Comparison of ENCODE assay signal across 7 cellular contexts in genomic region chr11:26783997-26784396, GRCh38.
"Had no signal": no experiment of that assay in that cellular context is flagged by ENCODE, and none has a peak within 500 bp of the region (broad histone marks: within the 10 kb centered on the region; RNA-seq: fewer than 3 reads in every experiment).

No MANE protein-coding gene starts in this region.

- DNase-seq: GM23248, GOT3, H7, IMR-90, KG1 had no signal

- H3K36me3 ChIP-seq: HAP-1 had no signal

- H3K4me1 ChIP-seq: HAP-1 had no signal

- H3K4me3 ChIP-seq: GM23248, HAP-1, K562 had no signal

- H3K9ac ChIP-seq: GM23248 had no signal

- H3K9me3 ChIP-seq: HAP-1 had no signal

- H3K27ac ChIP-seq: GM23248 had no signal
